In genomic region chr11:33207408-33207985, GRCh38 we compare ENCODE assay signal across 18 cellular contexts. TPM values are rescaled to one million over a fixed set of nuclear protein-coding genes. Genes with fewer than 3 reads are reported as not detected.
DNase-seq lines count a peak whose midpoint lies in the region; ATAC-seq, FAIRE-seq and TF ChIP-seq lines count a peak whose summit lies in the region.
"Had no signal": no experiment of that assay in that cellular context is flagged by ENCODE, and none has a peak within 500 bp of the region (broad histone marks: within the 10 kb centered on the region; RNA-seq: fewer than 3 reads in every experiment).

No MANE protein-coding gene starts in this region.

- H3K79me2 ChIP-seq in H9 (ENCODE audit: insufficient read depth, low read length) (no peaks in the 10 kb centered on the region), K562 (ENCODE audit: control insufficient read depth, insufficient read depth, low read length) (no peaks in the 10 kb centered on the region), OCI-LY7 (ENCODE audit: insufficient read depth, low read depth, low read length) (no peaks in the 10 kb centered on the region)

- peak; percentile 76 for FAIRE-seq in K562 (lab: Jason Lieb, UNC)
- FAIRE-seq: colon had no signal

- no peak overlapping the region for H3K4ac ChIP-seq in H9 (ENCODE audit: low read depth, low read length)

- H3K27ac ChIP-seq in H9 (ENCODE audit: insufficient read length, low read depth, low read length), result no peak overlapping the region
- H3K27ac ChIP-seq in K562 (ENCODE audit: extremely low read depth, low read depth, low read length), result peak overlapping the region; percentile 26; the same call in 2 of the 3 replicates
- peak overlapping the region in 5 of 10 donors; percentile 24 to 69 (median 45) for H3K27ac ChIP-seq in heart right ventricle
- no peak overlapping the region for H3K27ac ChIP-seq in OCI-LY7 (ENCODE audit: low read depth, low read length, poor library complexity, severe bottlenecking)
- H3K27ac ChIP-seq: ovary had no signal

- H2BK20ac ChIP-seq in H9 (ENCODE audit: low read depth, low read length, poor library complexity, severe bottlenecking), result no peak overlapping the region

- peak overlapping the region in 1 of 3 experiments; percentile 59; a peak in 1 of 7 replicates for H3K27ac Mint-ChIP-seq in H9
- H3K27ac Mint-ChIP-seq: activated naive CD8-positive, alpha-beta T cell treated with anti-CD3 and anti-CD28 coated beads, Interleukin-2, amount 50 U/mL, for 24 hours had no signal

- H2AK5ac ChIP-seq in H9 (ENCODE audit: insufficient read length, low read length), result no peak overlapping the region

- no peak for DNase-seq in H9
- DNase-seq in K562 (ENCODE audit: extremely low read depth in 1 of 4, low spot score in 3 of 4), result peak; percentile 10 to 58 (median 34)
- peak; percentile 25 to 42 for DNase-seq in heart right ventricle
- peak; percentile 52 for DNase-seq in renal cortical epithelial cell (ENCODE audit: low read depth)
- DNase-seq in kidney glomerular epithelial cell (lab: John Stamatoyannopoulos, UW), result no peak
- no peak for DNase-seq in T-helper 1 cell
- DNase-seq in OCI-LY7 (ENCODE audit: low spot score), result no peak
- DNase-seq: activated naive CD8-positive, alpha-beta T cell treated with anti-CD3 and anti-CD28 coated beads, Interleukin-2, amount 50 U/mL, for 24 hours; activated T-cell treated with anti-CD3 and anti-CD28 coated beads for 4 hours; DMS 273 treated with DMSO at 0.1 percent for 48 hours; NCI-H2029 treated with DMSO at 0.1 percent for 48 hours; stimulated activated CD4-positive, alpha-beta T cell treated with anti-CD3 and anti-CD28 coated beads, Interleukin-12 subunit alpha, Interleukin-12 subunit beta, amount 100 ng/mL, for 4 hours; substantia nigra; T-helper 2 cell had no signal

- ATAC-seq in K562, result peak; percentile 78
- ATAC-seq in heart right ventricle, result peak; percentile 80 to 94 (median 90)
- no peak for ATAC-seq in GM18907 (IDR thresholded peaks at IDR 0.05; ENCODE audit: unreplicated experiment)
- ATAC-seq: activated naive CD8-positive, alpha-beta T cell treated with anti-CD3 and anti-CD28 coated beads, Interleukin-2, amount 50 U/mL, for 24 hours; HCT116 had no signal

- no peak overlapping the region for H3T11ph ChIP-seq in H9 (ENCODE audit: low read length)

- no peak overlapping the region for H3K4me3 Mint-ChIP-seq in H9
- H3K4me3 Mint-ChIP-seq: activated naive CD8-positive, alpha-beta T cell treated with anti-CD3 and anti-CD28 coated beads, Interleukin-2, amount 50 U/mL, for 24 hours had no signal

- CTCF ChIA-PET in K562 (lab: Yijun Ruan, JAX; ENCODE audit: low intra/inter-chr PET ratio) (no interaction called here), OCI-LY7 (lab: Charles Lee; ENCODE audit: unreplicated experiment) (no interaction called here)

- peak; percentile 10; the same call in 1 of the 2 replicates for TF ChIP-seq EP300 in K562 (IDR thresholded peaks at IDR 0.05; ENCODE audit: low read length)

- no peak overlapping the region for H3K56ac ChIP-seq in H9 (ENCODE audit: insufficient read length, low read depth, low read length)

- no peak overlapping the region for H3K9ac ChIP-seq in H9 (ENCODE audit: extremely low read depth, insufficient read length, low read length)
- peak overlapping the region in 1 of 2 experiments; percentile 82; a peak in 1 of 4 replicates for H3K9ac ChIP-seq in K562 (ENCODE audit: insufficient read depth in 1 of 2, low read depth in 2 of 2, low read length in 2 of 2)

- intact Hi-C loops in K562 (cut with micrococcal nuclease) (no loop called here), heart right ventricle (cut with DNase I) (no loop called here), OCI-LY7 (cut with micrococcal nuclease; ENCODE audit: unreplicated experiment) (no loop called here)

- H3K9me1 ChIP-seq in K562 (ENCODE audit: control insufficient read depth, insufficient read depth, low read length), result no peaks in the 10 kb centered on the region

- peak overlapping the region; percentile 72 for H4K5ac ChIP-seq in H9 (ENCODE audit: insufficient read length, low read depth, low read length)

- peaks cover 5 to 7% of the 10 kb centered on the region in 2 experiments; a peak in 1 of 4 replicates for H3K4me1 Mint-ChIP-seq in H9
- H3K4me1 Mint-ChIP-seq: activated naive CD8-positive, alpha-beta T cell treated with anti-CD3 and anti-CD28 coated beads, Interleukin-2, amount 50 U/mL, for 24 hours had no signal

- BruUV-seq in K562 (replicated peaks; lab: Mats Ljungman, UMichigan) (no TSS peak), OCI-LY7 (replicated peaks; lab: Mats Ljungman, UMichigan) (no TSS peak)

- no peaks in the 10 kb centered on the region for H3K27me3 ChIP-seq in H9 (ENCODE audit: insufficient read depth, low read length)
- H3K27me3 ChIP-seq in K562 (ENCODE audit: control insufficient read depth in 2 of 2, insufficient read depth in 2 of 2, low read length in 2 of 2), result no peaks in the 10 kb centered on the region
- no peaks in the 10 kb centered on the region for H3K27me3 ChIP-seq in heart right ventricle
- H3K27me3 ChIP-seq: ovary had no signal

- H3K4me3 ChIP-seq in K562 (no peak overlapping the region), heart right ventricle (no peak overlapping the region), OCI-LY7 (ENCODE audit: low read depth, low read length, poor library complexity, severe bottlenecking) (no peak overlapping the region)
- H3K4me3 ChIP-seq: ovary had no signal

- no peaks in the 10 kb centered on the region; the same call in 1 of the 2 replicates for H3K27me3 Mint-ChIP-seq in H9 (ENCODE audit: low read depth)
- H3K27me3 Mint-ChIP-seq: activated naive CD8-positive, alpha-beta T cell treated with anti-CD3 and anti-CD28 coated beads, Interleukin-2, amount 50 U/mL, for 24 hours had no signal

- no peaks in the 10 kb centered on the region for H3K9me2 ChIP-seq in OCI-LY7 (ENCODE audit: insufficient read depth, low read length)

- H2BK15ac ChIP-seq in H9 (ENCODE audit: low read depth, low read length), result no peak overlapping the region

- H2AFZ ChIP-seq in H9 (ENCODE audit: low read length), result no peak overlapping the region
- H2AFZ ChIP-seq in K562 (ENCODE audit: low read depth, low read length), result peak overlapping the region; percentile 95
- no peak overlapping the region for H2AFZ ChIP-seq in OCI-LY7 (ENCODE audit: low read length)

- H3K36me3 Mint-ChIP-seq in H9 (ENCODE audit: insufficient read depth in 1 of 3, low read depth in 3 of 3), result no peaks in the 10 kb centered on the region

- no peak for TF ChIP-seq POLR2A in K562 (conservative IDR thresholded peaks at IDR 0.05)

- no peak overlapping the region for H2BK5ac ChIP-seq in H9 (ENCODE audit: insufficient read length, low read length)

- POLR2A ChIA-PET in K562 (lab: Yijun Ruan, JAX) (interaction anchor here (0.8 kb wide), 1 partner anchor 13 kb away, joined by 3 read pairs; no protein-coding TSS in a partner anchor), OCI-LY7 (lab: Charles Lee) (interaction anchor here (0.6 to 0.7 kb wide), 3 partner anchors 40 to 147 kb away, joined by 3 to 6 read pairs (median 4); no protein-coding TSS in a partner anchor)

- WGBS in H9 (ENCODE audit: extremely low coverage, insufficient read length, low lambda C conversion rate), result no CpG with 5 or more reads among the region's 4 CpGs
- 5% methylated on average over 4 of the region's 4 CpGs for WGBS in K562 (ENCODE audit: insufficient coverage, low coverage, missing lambda C conversion rate)
- WGBS in heart right ventricle, 2 donors, result 34 to 37% methylated on average over 4 of the region's 4 CpGs

- TF ChIP-seq CTCF in H9 (conservative IDR thresholded peaks at IDR 0.05), result no peak
- no peak for TF ChIP-seq CTCF in K562 (IDR thresholded peaks at IDR 0.05 in 2 of 3, conservative IDR thresholded peaks at IDR 0.05 in 1 of 3; ENCODE audit: insufficient read depth in 2 of 3, low read depth in 1 of 3, low read length in 3 of 3)
- TF ChIP-seq CTCF in heart right ventricle (IDR thresholded peaks at IDR 0.05), result no peak
- TF ChIP-seq CTCF in OCI-LY7 (conservative IDR thresholded peaks at IDR 0.05; ENCODE audit: low read length), result no peak

- no peaks in the 10 kb centered on the region for H3K4me1 ChIP-seq in H9 (ENCODE audit: insufficient read depth, low read length)
- peaks cover 6 to 9% of the 10 kb centered on the region in 2 experiments; a peak in 4 of 5 replicates for H3K4me1 ChIP-seq in K562 (replicated peaks in 1 of 2; ENCODE audit: control insufficient read depth in 2 of 2, insufficient read depth in 2 of 2, low read length in 2 of 2)
- H3K4me1 ChIP-seq in heart right ventricle, result peaks cover 0 to 32% (median 4%) of the 10 kb centered on the region in 9 donors
- H3K4me1 ChIP-seq in OCI-LY7 (ENCODE audit: insufficient read depth, low read length, poor library complexity, severe bottlenecking), result no peaks in the 10 kb centered on the region

- H2BK12ac ChIP-seq in H9 (ENCODE audit: insufficient read length, low read depth, low read length), result no peak overlapping the region

- no peaks in the 10 kb centered on the region for H3K79me1 ChIP-seq in H9 (ENCODE audit: insufficient read depth, low read depth, low read length, poor library complexity, severe bottlenecking)

- no peak for TF ChIP-seq RAD21 in K562 (CRISPR knock-in tag; conservative IDR thresholded peaks at IDR 0.05 in 1 of 2, IDR thresholded peaks at IDR 0.05 in 1 of 2)

- H3K9me3 Mint-ChIP-seq in H9, result peaks cover 0 to 3% of the 10 kb centered on the region in 2 experiments; a peak in 1 of 5 replicates
- H3K9me3 Mint-ChIP-seq: activated naive CD8-positive, alpha-beta T cell treated with anti-CD3 and anti-CD28 coated beads, Interleukin-2, amount 50 U/mL, for 24 hours had no signal

- H3K36me3 ChIP-seq in K562 (ENCODE audit: control insufficient read depth, insufficient read depth, low read length), result no peaks in the 10 kb centered on the region
- H3K36me3 ChIP-seq in heart right ventricle, result no peaks in the 10 kb centered on the region
- H3K36me3 ChIP-seq in OCI-LY7 (ENCODE audit: insufficient read depth, low read length), result no peaks in the 10 kb centered on the region
- H3K36me3 ChIP-seq: ovary had no signal

- in situ Hi-C loops in K562 (cut with MboI), result no loop called here

- no peak overlapping the region for H4K8ac ChIP-seq in H9 (replicated peaks; ENCODE audit: insufficient read length, low read depth, low read length)

- H3K23me2 ChIP-seq in H9 (ENCODE audit: insufficient read length, low read depth, low read length, poor library complexity, severe bottlenecking), result no peaks in the 10 kb centered on the region

- H3K4me2 ChIP-seq in H9 (ENCODE audit: insufficient read depth, insufficient read length, low read length), result no peak overlapping the region
- peak overlapping the region; percentile 9; the same call in 1 of the 2 replicates for H3K4me2 ChIP-seq in K562 (ENCODE audit: insufficient read depth, low read length)
- H3K4me2 ChIP-seq in OCI-LY7 (ENCODE audit: low read length), result no peak overlapping the region

- H3K14ac ChIP-seq in H9 (ENCODE audit: insufficient read depth, low read length), result no peak overlapping the region

- no peak overlapping the region for H2BK120ac ChIP-seq in H9 (ENCODE audit: low read depth, low read length, poor library complexity, severe bottlenecking)

- no peak overlapping the region for H4K91ac ChIP-seq in H9 (ENCODE audit: insufficient read length, low read depth, low read length)

- H3K9me3 ChIP-seq in H9 (ENCODE audit: control insufficient read depth, low read depth, low read length), result no peaks in the 10 kb centered on the region
- no peaks in the 10 kb centered on the region for H3K9me3 ChIP-seq in K562 (replicated peaks; ENCODE audit: control insufficient read depth, insufficient read depth, low read depth, low read length)
- no peaks in the 10 kb centered on the region for H3K9me3 ChIP-seq in heart right ventricle
- no peaks in the 10 kb centered on the region for H3K9me3 ChIP-seq in OCI-LY7 (ENCODE audit: low read length)
- H3K9me3 ChIP-seq: ovary had no signal

- H3K18ac ChIP-seq in H9 (ENCODE audit: insufficient read length, low read depth, low read length), result no peak overlapping the region

- H4K20me1 ChIP-seq in H9 (ENCODE audit: control insufficient read depth, insufficient read depth, insufficient read length) (no peaks in the 10 kb centered on the region), K562 (replicated peaks; ENCODE audit: control insufficient read depth, insufficient read depth, low read length) (no peaks in the 10 kb centered on the region), OCI-LY7 (ENCODE audit: insufficient read depth, low read length) (no peaks in the 10 kb centered on the region)

- no peak overlapping the region for H3K23ac ChIP-seq in H9 (ENCODE audit: insufficient read length, low read depth, low read length)

RNA-seq across cellular contexts. Expression of gene CSTF3, which starts 46.2 kb away (rescaled TPM):
- total RNA-seq in H9 (2021) (39.3 and 41.5 TPM in 2 replicates), K562 (2014; rRNA removed) (33.6 and 37.0 TPM in 2 replicates), K562 (2014; rRNA removed; fragmentation: Illumina TruSeq; extraction: Trizol) (53.7 and 66.3 TPM in 2 replicates), K562 (2015; rRNA removed; fragmentation: Illumina TruSeq; extraction: Trizol) (46.1 and 47.7 TPM in 2 replicates), K562 (2021) (47.8 and 60.7 TPM in 2 replicates), heart right ventricle (10 to 100 TPM in 9 of 10 donors, 1 to 10 TPM in 1; 8.6 to 16.0 (median 12.7) TPM), renal cortical epithelial cell (22.7 and 38.2 TPM in 2 replicates), OCI-LY7 (2022) (55.7 and 64.2 TPM in 2 replicates)
- total RNA-seq in K562 (2011; cell fraction: chromatin; rRNA removed; ENCODE audit: low replicate concordance), result 54.9 and 143 TPM in 2 replicates
- total RNA-seq in K562 (2011; cell fraction: nucleolus; rRNA removed), result 31.2 and 37.0 TPM in 2 replicates
- total RNA-seq in K562 (2011; cell fraction: nucleoplasm; rRNA removed), result 72.7 and 85.7 TPM in 2 replicates
- polyA plus RNA-seq in K562 (2011; rRNA removed) (61.7 and 63.8 TPM in 2 replicates), K562 (2014; fragmentation: Illumina TruSeq; extraction: Trizol) (55.6 and 61.0 TPM in 2 replicates), K562 (2014; fragmentation: Nextera tagmentation; extraction: Ambion mirVana) (10 to 100 TPM; 71.1 to 83.3 TPM), K562 (2014; rRNA removed) (101 and 111 TPM in 2 replicates), heart right ventricle (10 to 100 TPM; 10.6 to 46.1 TPM)
- 9.8 and 29.4 TPM in 2 replicates for polyA plus RNA-seq in K562 (2011; cell fraction: cytosol; rRNA removed)
- polyA plus RNA-seq in K562 (2011; cell fraction: nucleus; rRNA removed), result 102 and 157 TPM in 2 replicates
- polyA plus RNA-seq in K562 (2012), result 47.3 and 108 TPM in 2 replicates
- polyA minus RNA-seq in K562 (2011; rRNA and poly(A)+ RNA removed), result 57.6 and 60.5 TPM in 2 replicates
- polyA minus RNA-seq in K562 (2011; cell fraction: cytosol; rRNA and poly(A)+ RNA removed), result 9.4 and 11.6 TPM in 2 replicates
- 90.7 and 164 TPM in 2 replicates for polyA minus RNA-seq in K562 (2011; cell fraction: nucleus; rRNA and poly(A)+ RNA removed)
- 31.9 and 45.1 TPM in 2 replicates for total RNA-seq in OCI-LY7 (2014; rRNA removed; shearing (Covaris generic))

RNA-seq across cellular contexts. Expression of gene HIPK3, which starts 49.7 kb away (rescaled TPM):
- total RNA-seq in H9 (2021) (21.7 and 23.4 TPM in 2 replicates), K562 (2014; rRNA removed) (7.5 and 10.1 TPM in 2 replicates), K562 (2014; rRNA removed; fragmentation: Illumina TruSeq; extraction: Trizol) (12.3 and 14.0 TPM in 2 replicates), K562 (2015; rRNA removed; fragmentation: Illumina TruSeq; extraction: Trizol) (13.4 and 14.1 TPM in 2 replicates), K562 (2021) (16.7 and 19.6 TPM in 2 replicates), heart right ventricle (100 to 1,000 TPM; 240 to 334 (median 290) TPM), renal cortical epithelial cell (122 and 163 TPM in 2 replicates), OCI-LY7 (2022) (28.4 and 29.0 TPM in 2 replicates)
- 19.4 and 40.7 TPM in 2 replicates for total RNA-seq in K562 (2011; cell fraction: chromatin; rRNA removed; ENCODE audit: low replicate concordance)
- total RNA-seq in K562 (2011; cell fraction: nucleolus; rRNA removed), result 12.6 and 15.3 TPM in 2 replicates
- 12.2 and 14.0 TPM in 2 replicates for total RNA-seq in K562 (2011; cell fraction: nucleoplasm; rRNA removed)
- polyA plus RNA-seq in K562 (2011; rRNA removed) (8.1 and 9.2 TPM in 2 replicates), K562 (2014; fragmentation: Illumina TruSeq; extraction: Trizol) (6.4 and 7.1 TPM in 2 replicates), K562 (2014; fragmentation: Nextera tagmentation; extraction: Ambion mirVana) (1 to 10 TPM; 2.3 to 4.4 TPM), K562 (2014; rRNA removed) (4.7 and 5.3 TPM in 2 replicates), heart right ventricle (10 to 100 TPM; 15.9 to 32.4 TPM)
- 4.0 and 5.5 TPM in 2 replicates for polyA plus RNA-seq in K562 (2011; cell fraction: cytosol; rRNA removed)
- 16.5 and 17.0 TPM in 2 replicates for polyA plus RNA-seq in K562 (2011; cell fraction: nucleus; rRNA removed)
- polyA plus RNA-seq in K562 (2012), result 5.2 and 5.8 TPM in 2 replicates
- polyA minus RNA-seq in K562 (2011; rRNA and poly(A)+ RNA removed), result 52.2 and 57.1 TPM in 2 replicates
- 16.1 and 23.9 TPM in 2 replicates for polyA minus RNA-seq in K562 (2011; cell fraction: cytosol; rRNA and poly(A)+ RNA removed)
- polyA minus RNA-seq in K562 (2011; cell fraction: nucleus; rRNA and poly(A)+ RNA removed), result 10.6 and 18.5 TPM in 2 replicates
- total RNA-seq in OCI-LY7 (2014; rRNA removed; shearing (Covaris generic)), result 15.2 and 19.0 TPM in 2 replicates

Comparison
In these comparisons a context has a peak if more than half of its experiments do, and no peak if none do; other contexts are left out.
1. DNase-seq: peak in K562 (4 of 4), heart right ventricle (2 of 2) and renal cortical epithelial cell (single experiment); none in H9 (single experiment), kidney glomerular epithelial cell (single experiment), T-helper 1 cell (0 of 5) and OCI-LY7 (single experiment).